In genomic region chr3:125051715-125052581, GRCh38 we compare ENCODE assay signal across 9 cellular contexts. TPM values are rescaled to one million over a fixed set of nuclear protein-coding genes. Genes with fewer than 3 reads are reported as not detected.
DNase-seq lines count a peak whose midpoint lies in the region; ATAC-seq, FAIRE-seq and TF ChIP-seq lines count a peak whose summit lies in the region.
"Had no signal": no experiment of that assay in that cellular context is flagged by ENCODE, and none has a peak within 500 bp of the region (broad histone marks: within the 10 kb centered on the region; RNA-seq: fewer than 3 reads in every experiment).

No MANE protein-coding gene starts in this region.

- intact Hi-C loops in right lobe of liver (cut with DNase I): no loop called here

- H3K27me3 ChIP-seq in WERI-Rb-1 (ENCODE audit: insufficient read depth, low read depth, severe bottlenecking) (no peaks in the 10 kb centered on the region), brain microvascular endothelial cell (replicated peaks) (no peaks in the 10 kb centered on the region), right lobe of liver (no peaks in the 10 kb centered on the region)

- peak; percentile 80 for DNase-seq in A172 (ENCODE audit: low spot score)
- DNase-seq in HCEC 1CT: peak; percentile 82
- DNase-seq in WERI-Rb-1: peak; percentile 72
- peak; percentile 86 for DNase-seq in brain microvascular endothelial cell
- DNase-seq in right lobe of liver: no peak
- peak; percentile 52 for DNase-seq in stimulated activated CD8-positive, alpha-beta memory T cell treated with anti-CD3 and anti-CD28 coated beads, Interleukin-12 subunit alpha, Interleukin-12 subunit beta, amount 100 ng/mL, for 1 hour (ENCODE audit: low read depth)
- no peak for DNase-seq in D721Med (ENCODE audit: insufficient read length, low spot score)
- no peak for DNase-seq in NCI-H2081 (lab: John Stamatoyannopoulos, UW)

- no peaks in the 10 kb centered on the region for H3K9me3 ChIP-seq in WERI-Rb-1 (ENCODE audit: severe bottlenecking)
- no peaks in the 10 kb centered on the region for H3K9me3 ChIP-seq in right lobe of liver

- no peak for TF ChIP-seq CTCF in WERI-Rb-1 (IDR thresholded peaks at IDR 0.05; ENCODE audit: low read depth, low read length)
- peak; percentile 4 for TF ChIP-seq CTCF in brain microvascular endothelial cell (IDR thresholded peaks at IDR 0.05; ENCODE audit: low read depth, low read length, missing control alignments)
- TF ChIP-seq CTCF in right lobe of liver (IDR thresholded peaks at IDR 0.05): no peak
- no peak for TF ChIP-seq CTCF in D721Med (IDR thresholded peaks at IDR 0.05; ENCODE audit: insufficient read depth, missing control alignments)

- no peak for TF ChIP-seq POLR2A in right lobe of liver (IDR thresholded peaks at IDR 0.05)

- in situ Hi-C loops in brain microvascular endothelial cell (cut with HindIII; ENCODE audit: low pct_ligation_motif_present, low sequenced_read_pairs): no loop called here

- peaks cover 0 to 16% (median 3%) of the 10 kb centered on the region in 4 donors for H3K4me1 ChIP-seq in right lobe of liver

- peaks cover 68% of the 10 kb centered on the region for H3K36me3 ChIP-seq in WERI-Rb-1
- peaks cover 17% of the 10 kb centered on the region for H3K36me3 ChIP-seq in brain microvascular endothelial cell (replicated peaks)
- no peaks in the 10 kb centered on the region for H3K36me3 ChIP-seq in right lobe of liver

- peak overlapping the region; percentile 89 for H3K27ac ChIP-seq in WERI-Rb-1
- peak overlapping the region; percentile 98 for H3K27ac ChIP-seq in brain microvascular endothelial cell
- peak overlapping the region in 2 of 3 donors; percentile 44 to 49 for H3K27ac ChIP-seq in right lobe of liver

- peak in 1 of 4 donors; percentile 6 for ATAC-seq in right lobe of liver

- peak overlapping the region; percentile 93 for H3K4me3 ChIP-seq in WERI-Rb-1 (ENCODE audit: low read depth, low read length)
- H3K4me3 ChIP-seq in brain microvascular endothelial cell (ENCODE audit: low read depth, low read length): peak overlapping the region; percentile 78
- no peak overlapping the region for H3K4me3 ChIP-seq in right lobe of liver

- FAIRE-seq in D721Med (lab: Jason Lieb, UNC): no peak
- FAIRE-seq: islet of Langerhans had no signal

- WGBS in right lobe of liver (ENCODE audit: insufficient coverage, low coverage, low lambda C conversion rate, missing lambda C conversion rate): 35% methylated on average over 8 of the region's 14 CpGs

RNA-seq across cellular contexts. Expression of gene HEG1, which starts 3.8 kb away (rescaled TPM):
- total RNA-seq in A172 (2014; rRNA removed; shearing (Covaris generic)): 47.2 and 71.4 TPM in 2 replicates
- 10 to 100 TPM in 3 of 6 experiments, 1 to 10 TPM in 3; 3.5 to 14.9 (median 10.8) TPM for total RNA-seq in right lobe of liver

Comparison
In these comparisons a context has a peak if more than half of its experiments do, and no peak if none do; other contexts are left out.
1. DNase-seq: peak in A172 (single experiment), HCEC 1CT (single experiment), WERI-Rb-1 (single experiment), brain microvascular endothelial cell (single experiment) and stimulated activated CD8-positive, alpha-beta memory T cell treated with anti-CD3 and anti-CD28 coated beads, Interleukin-12 subunit alpha, Interleukin-12 subunit beta, amount 100 ng/mL, for 1 hour (single experiment); none in right lobe of liver (0 of 3), D721Med (single experiment) and NCI-H2081 (0 of 2).
2. H3K27ac ChIP-seq: peak in every context shown above with its lines; median percentile 98 in brain microvascular endothelial cell; 89 in WERI-Rb-1; 46 in right lobe of liver.
3. H3K4me3 ChIP-seq: peak in WERI-Rb-1 (single experiment) and brain microvascular endothelial cell (single experiment); none in right lobe of liver (0 of 3).